ENCODE assay signal across 8 cellular contexts in the genomic region with DNA sequence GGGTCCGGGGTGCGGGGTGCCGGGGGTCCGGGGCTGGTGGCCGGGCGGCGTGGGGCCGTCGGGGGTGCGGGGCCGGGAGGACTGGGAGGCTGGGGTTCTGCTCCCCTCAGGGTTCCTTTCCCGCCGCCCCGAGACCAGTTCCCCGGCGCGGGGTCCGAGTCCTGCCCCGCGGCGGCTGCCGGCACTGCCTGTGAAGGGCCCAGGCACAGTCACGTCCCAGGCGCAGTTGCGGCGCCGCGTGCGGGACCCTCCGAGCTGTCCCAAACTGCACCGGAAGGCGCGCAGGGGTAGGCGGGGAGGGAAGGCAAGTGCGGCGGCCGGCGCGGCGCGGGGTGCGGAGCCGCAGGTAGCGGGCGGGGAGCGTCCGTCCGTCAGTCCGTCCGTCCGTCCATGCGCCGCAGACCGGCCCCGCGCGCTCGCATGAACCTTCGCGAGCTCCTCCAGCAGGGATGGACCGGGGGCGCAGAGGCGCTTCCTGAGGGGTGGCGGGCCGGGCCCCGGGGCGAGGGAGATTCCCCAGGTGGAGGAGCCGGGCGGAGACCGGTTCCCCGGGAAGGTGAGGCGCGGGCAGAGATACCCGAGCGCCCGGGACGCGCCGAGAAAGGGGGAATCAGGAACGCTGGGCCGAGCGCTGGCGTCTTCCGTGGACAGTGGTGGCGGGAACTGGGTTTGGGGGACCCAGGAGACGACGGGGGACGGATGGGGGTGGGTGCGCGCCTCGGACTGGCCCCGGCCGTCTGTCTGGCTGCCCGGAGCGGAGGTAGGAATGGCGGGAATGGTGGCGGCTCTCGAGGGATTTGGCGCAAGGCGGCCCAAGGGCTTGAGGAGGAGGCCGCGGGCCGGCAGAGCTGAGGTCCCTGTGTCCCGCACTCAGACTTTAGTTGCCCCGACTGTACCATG. TPM values are rescaled to one million over a fixed set of nuclear protein-coding genes. Genes with fewer than 3 reads are reported as not detected.
DNase-seq lines count a peak whose midpoint lies in the region; ATAC-seq, FAIRE-seq and TF ChIP-seq lines count a peak whose summit lies in the region.

No MANE protein-coding gene starts in this region.

- peaks cover 18% of the 10 kb centered on the region for H3K4me1 Mint-ChIP-seq in Caco-2 (ENCODE audit: low read depth, unreplicated experiment)

- in situ Hi-C loops in GM12878 (cut with MboI) = no loop called here

- intact Hi-C loops in Caco-2 (cut with micrococcal nuclease; ENCODE audit: unreplicated experiment) = no loop called here
- intact Hi-C loops in GM12878 (cut with micrococcal nuclease; ENCODE audit: unreplicated experiment) = loop anchor here (1.0 kb wide), 2 partner anchors 79 to 101 kb away; no protein-coding TSS in a partner anchor

- peak overlapping the region; percentile 62 for H3K4me3 Mint-ChIP-seq in Caco-2 (ENCODE audit: unreplicated experiment)

- H3K27me3 Mint-ChIP-seq in Caco-2 (ENCODE audit: insufficient read depth, unreplicated experiment) = no peaks in the 10 kb centered on the region

- H3K4me1 ChIP-seq in Caco-2 = peaks cover 13% of the 10 kb centered on the region
- peaks cover 26% of the 10 kb centered on the region for H3K4me1 ChIP-seq in GM12878 (ENCODE audit: control insufficient read depth, insufficient read depth, low read length)

- no peak for TF ChIP-seq POLR2A in GM12878 (IDR thresholded peaks at IDR 0.05; ENCODE audit: low read depth, low read length)

- RAD21 ChIA-PET in GM12878 (lab: Charles Lee; ENCODE audit: unreplicated experiment) = interaction anchor here (0.7 to 10.4 kb wide), 8 partner anchors 9 to 99 kb away, joined by 3 to 107 read pairs (median 6); no protein-coding TSS in a partner anchor

- peaks cover 43% of the 10 kb centered on the region for H3K79me2 ChIP-seq in GM12878 (ENCODE audit: control insufficient read depth, insufficient read depth, low read length)

- peak overlapping the region; percentile 68 for H3K4me3 ChIP-seq in Caco-2 (ENCODE audit: low read depth, low read length)
- H3K4me3 ChIP-seq in GM12878 = peak overlapping the region; percentile 77

- H3K36me3 Mint-ChIP-seq in Caco-2 (ENCODE audit: insufficient read depth, unreplicated experiment) = peaks cover 58% of the 10 kb centered on the region

- no peak for TF ChIP-seq RAD21 in GM12878 (IDR thresholded peaks at IDR 0.05; ENCODE audit: insufficient read depth, low read depth, low read length)

- H3K36me3 ChIP-seq in Caco-2 (ENCODE audit: control insufficient read depth, insufficient read depth, low read length) (no peaks in the 10 kb centered on the region), GM12878 (ENCODE audit: control insufficient read depth in 2 of 2, insufficient read depth in 2 of 2, low read length in 1 of 2) (no peaks in the 10 kb centered on the region; a peak in 1 of 4 replicates)

- FAIRE-seq in GM12878 (lab: Jason Lieb, UNC) = no peak

- H3K27me3 ChIP-seq in Caco-2 (replicated peaks; ENCODE audit: control insufficient read depth, insufficient read depth, low read length) (no peaks in the 10 kb centered on the region), GM12878 (replicated peaks in 1 of 2; ENCODE audit: control insufficient read depth in 2 of 2, insufficient read depth in 2 of 2, low read length in 1 of 2) (no peaks in the 10 kb centered on the region)

- TF ChIP-seq CTCF in Caco-2 (IDR thresholded peaks at IDR 0.05; ENCODE audit: insufficient read depth in 1 of 2, low read depth in 1 of 2, low read length in 1 of 2, severe bottlenecking in 1 of 2, unreplicated experiment in 1 of 2) (no peak), RWPE1 (conservative IDR thresholded peaks at IDR 0.05; ENCODE audit: low read depth) (peak; percentile 28), GM12878 (IDR thresholded peaks at IDR 0.05 in 2 of 3, conservative IDR thresholded peaks at IDR 0.05 in 1 of 3; ENCODE audit: control insufficient read depth in 2 of 3, extremely low read depth in 1 of 3, insufficient read depth in 1 of 3, low read depth in 3 of 3, low read length in 3 of 3) (no peak)

- H3K9ac ChIP-seq in GM12878 (ENCODE audit: control insufficient read depth, insufficient read depth, low read length) = peak overlapping the region; percentile 8; the same call in 1 of the 2 replicates

- CTCF ChIA-PET in Caco-2 (lab: Charles Lee) = interaction anchor here (0.5 to 6.1 kb wide), 3 partner anchors 36 to 98 kb away, joined by 3 to 51 read pairs (median 4); no protein-coding TSS in a partner anchor
- CTCF ChIA-PET in RWPE1 (lab: Yijun Ruan, JAX) = interaction anchor here (0.6 to 1.2 kb wide), 8 partner anchors 8 to 145 kb away, joined by 3 to 7 read pairs (median 4); no protein-coding TSS in a partner anchor
- CTCF ChIA-PET in GM12878 (lab: Yijun Ruan, JAX) = interaction anchor here (0.6 to 19.9 kb wide), 15 partner anchors 7 to 393 kb away, joined by 3 to 332 read pairs (median 5); no protein-coding TSS in a partner anchor

- TF ChIP-seq EP300 in GM12878 (IDR thresholded peaks at IDR 0.05; ENCODE audit: borderline replicate concordance in 1 of 2, control insufficient read depth in 1 of 2, low read depth in 2 of 2, low read length in 2 of 2) = no peak

- H3K9me3 ChIP-seq in Caco-2 = no peaks in the 10 kb centered on the region
- H3K9me3 ChIP-seq in GM12878 (replicated peaks; ENCODE audit: control insufficient read depth, insufficient read depth, low read length) = no peaks in the 10 kb centered on the region

- ATAC-seq in GM12878 (peak; percentile 14), left lobe of liver (peak; percentile 22), GM18517 (IDR thresholded peaks at IDR 0.05; ENCODE audit: unreplicated experiment) (no peak)

- peak overlapping the region; percentile 32 for H3K4me2 ChIP-seq in GM12878 (ENCODE audit: control insufficient read depth, insufficient read depth)

- 30% methylated on average over 61 of the region's 105 CpGs for WGBS in GM12878 (ENCODE audit: insufficient coverage, insufficient replicate concordance, low lambda C conversion rate, missing lambda C conversion rate)

- H4K20me1 ChIP-seq in GM12878 (ENCODE audit: control insufficient read depth, insufficient read depth) = no peaks in the 10 kb centered on the region

- no TSS peak for BruUV-seq in Caco-2 (replicated peaks; lab: Mats Ljungman, UMichigan)
- BruUV-seq in GM12878 (replicated peaks; lab: Mats Ljungman, UMichigan) = no TSS peak

- H3K27ac ChIP-seq in RWPE1 (no peak overlapping the region), GM12878 (ENCODE audit: control insufficient read depth, insufficient read depth) (no peak overlapping the region)

- no peak overlapping the region for H3K27ac Mint-ChIP-seq in Caco-2 (ENCODE audit: unreplicated experiment)

- POLR2A ChIA-PET in Caco-2 (lab: Charles Lee) (no interaction called here), RWPE1 (lab: Yijun Ruan, JAX; ENCODE audit: low non-redundant PET) (no interaction called here), GM12878 (lab: Charles Lee) (interaction anchor here (0.8 to 3.7 kb wide), 3 partner anchors 11 to 88 kb away, joined by 3 to 13 read pairs (median 5); no protein-coding TSS in a partner anchor)

- DNase-seq in Caco-2 (peak in 1 of 2 experiments; percentile 47), RWPE1 (ENCODE audit: low spot score) (no peak), GM12878 (ENCODE audit: low read depth, low spot score) (no peak), left lobe of liver (ENCODE audit: low spot score) (peak; percentile 58), hypothalamus (lab: John Stamatoyannopoulos, UW) (no peak), D341Med (ENCODE audit: low spot score) (no peak)
- DNase-seq in stimulated activated naive CD4-positive, alpha-beta T cell (lab: John Stamatoyannopoulos, UW) = peak in 5 of 6 experiments; percentile 21 to 73 (median 52)

- H3K9me3 Mint-ChIP-seq in Caco-2 (ENCODE audit: unreplicated experiment) = no peaks in the 10 kb centered on the region

- SMC1A ChIA-PET in GM12878 (lab: Charles Lee; ENCODE audit: uncharacterized antibody, unreplicated experiment) = interaction anchor here (0.7 to 8.9 kb wide), 10 partner anchors 12 to 99 kb away, joined by 3 to 48 read pairs (median 3); no protein-coding TSS in a partner anchor

- H2AFZ ChIP-seq in GM12878 (ENCODE audit: control insufficient read depth, low read depth, low read length) = peak overlapping the region; percentile 3

RNA-seq across cellular contexts. Expression of a gene that starts 3.1 kb away (rescaled TPM):
- total RNA-seq in Caco-2 (2022) (4.0 and 4.9 TPM in 2 replicates), GM12878 (2014; rRNA removed) (27.4 and 28.5 TPM in 2 replicates), GM12878 (2014; rRNA removed; fragmentation: Illumina TruSeq; extraction: Trizol) (10.5 and 10.9 TPM in 2 replicates), GM12878 (2021) (22.9 and 23.6 TPM in 2 replicates), left lobe of liver (4.1 TPM)
- total RNA-seq in GM12878 (2013; cell fraction: nucleolus; rRNA removed) = 55.4 and 60.9 TPM in 2 replicates
- polyA plus RNA-seq in GM12878 (2011; ENCODE audit: low read depth) = 9.5 TPM
- polyA plus RNA-seq in GM12878 (2011; rRNA removed) (16.2 and 31.2 TPM in 2 replicates), GM12878 (2014; fragmentation: Illumina TruSeq; extraction: Trizol) (4.6 and 15.9 TPM in 2 replicates), GM12878 (2014; fragmentation: Nextera tagmentation; extraction: Ambion mirVana) (1 to 10 TPM in 1 of 2 experiments, under 1 TPM in 1; 0.69 to 1.6 TPM), GM12878 (2014; rRNA removed) (29.6 and 30.5 TPM in 2 replicates), GM12878 (2016; fragmentation: Nextera tagmentation; extraction: Ambion mirVana) (10 to 100 TPM; 15.8 to 20.6 TPM)
- polyA plus RNA-seq in GM12878 (2011; cell fraction: cytosol; rRNA removed) = 49.3 and 77.4 TPM in 2 replicates
- 45.4 and 47.1 TPM in 2 replicates for polyA plus RNA-seq in GM12878 (2011; cell fraction: nucleus; rRNA removed)
- 22.8 and 28.8 TPM in 2 replicates for polyA plus RNA-seq in GM12878 (2012)
- polyA minus RNA-seq in GM12878 (2011; rRNA and poly(A)+ RNA removed) = 38.3 and 56.7 TPM in 2 replicates
- polyA minus RNA-seq in GM12878 (2011; cell fraction: cytosol; rRNA and poly(A)+ RNA removed) = 11.3 and 12.3 TPM in 2 replicates
- polyA minus RNA-seq in GM12878 (2011; cell fraction: nucleus; rRNA and poly(A)+ RNA removed) = 15.4 and 23.7 TPM in 2 replicates

Comparison
In these comparisons a context has a peak if more than half of its experiments do, and no peak if none do; other contexts are left out.
1. DNase-seq: peak in left lobe of liver (single experiment) and stimulated activated naive CD4-positive, alpha-beta T cell (5 of 6); none in RWPE1 (single experiment), GM12878 (single experiment), hypothalamus (0 of 51) and D341Med (single experiment).